Comparison of ENCODE assay signal across 23 cellular contexts in genomic region chr2:184187421-184187971, GRCh38.
DNase-seq lines count a peak whose midpoint lies in the region; ATAC-seq, FAIRE-seq and TF ChIP-seq lines count a peak whose summit lies in the region.
"Had no signal": no experiment of that assay in that cellular context is flagged by ENCODE, and none has a peak within 500 bp of the region (broad histone marks: within the 10 kb centered on the region; RNA-seq: fewer than 3 reads in every experiment).

No MANE protein-coding gene starts in this region.

- no peak for TF ChIP-seq CTCF in GM23338 (conservative IDR thresholded peaks at IDR 0.05; ENCODE audit: low read depth in 2 of 2)
- TF ChIP-seq CTCF in kidney (IDR thresholded peaks at IDR 0.05; ENCODE audit: borderline replicate concordance, extremely low read depth, insufficient read depth), result no peak
- no peak for TF ChIP-seq CTCF in upper lobe of right lung (IDR thresholded peaks at IDR 0.05)
- TF ChIP-seq CTCF in Peyer's patch (IDR thresholded peaks at IDR 0.05), result no peak

- FAIRE-seq in kidney (lab: Jason Lieb, UNC), result no peak
- FAIRE-seq: A549, D721Med, GM12878, GM12892, GM18507 had no signal

- no peak overlapping the region for H3K4me2 ChIP-seq in GM23338
- H3K4me2 ChIP-seq: A549; BLaER1 treated with 17β-estradiol and CSF1 and Interleukin-3, amounts not matched to agents 10 nM and 100 nM had no signal

- DNase-seq in GM23338 (ENCODE audit: low spot score), result no peak
- DNase-seq in kidney, result peak; percentile 55
- DNase-seq in upper lobe of right lung, result peak; percentile 39
- no peak for DNase-seq in hypothalamus (lab: John Stamatoyannopoulos, UW)
- DNase-seq in Peyer's patch, result no peak
- DNase-seq in DMS79 treated with DMSO at 0.1 percent for 48 hours (lab: John Stamatoyannopoulos, UW), result no peak
- DNase-seq: AML-193; Caco-2; Calu3; CD4-positive, alpha-beta T cell; CD8-positive, alpha-beta T cell; DND-41; GDM1 had no signal

- H4K20me1 ChIP-seq in GM23338 (replicated peaks; ENCODE audit: insufficient read depth), result no peaks in the 10 kb centered on the region
- H4K20me1 ChIP-seq: BLaER1 treated with 17β-estradiol and CSF1 and Interleukin-3, amounts not matched to agents 10 nM and 100 nM had no signal

- H3K9ac ChIP-seq in kidney (ENCODE audit: low read length in 2 of 2), result no peak overlapping the region
- H3K9ac ChIP-seq: BLaER1 treated with 17β-estradiol and CSF1 and Interleukin-3, amounts not matched to agents 10 nM and 100 nM had no signal

- H3K9me3 Mint-ChIP-seq in GM23338, result no peaks in the 10 kb centered on the region
- no peaks in the 10 kb centered on the region for H3K9me3 Mint-ChIP-seq in stimulated activated memory B cell treated with anti-CD40 and anti-IgM and Interleukin-4, amounts not matched to agents 10 μg/mL and 1 μg/mL and 100 μg/mL, for 72 hours

- intact Hi-C loops in kidney (cut with DNase I), result no loop called here
- intact Hi-C loops in upper lobe of right lung (cut with DNase I), result no loop called here

- no peaks in the 10 kb centered on the region; the same call in 1 of the 2 replicates for H3K9me2 ChIP-seq in GM23338 (ENCODE audit: insufficient read depth)

- no peak overlapping the region for H3K27ac Mint-ChIP-seq in GM23338
- no peak overlapping the region for H3K27ac Mint-ChIP-seq in stimulated activated memory B cell treated with anti-CD40 and anti-IgM and Interleukin-4, amounts not matched to agents 10 μg/mL and 1 μg/mL and 100 μg/mL, for 72 hours
- H3K27ac Mint-ChIP-seq: B cell; CD4-positive, alpha-beta T cell; CD8-positive, alpha-beta T cell had no signal

- peaks cover 0 to under 1% of the 10 kb centered on the region in 2 donors for H3K9me3 ChIP-seq in kidney (ENCODE audit: control insufficient read depth in 1 of 2, low read length in 2 of 2)
- H3K9me3 ChIP-seq in upper lobe of right lung, result no peaks in the 10 kb centered on the region
- no peaks in the 10 kb centered on the region for H3K9me3 ChIP-seq in Peyer's patch
- H3K9me3 ChIP-seq: A549; BLaER1 treated with 17β-estradiol and CSF1 and Interleukin-3, amounts not matched to agents 10 nM and 100 nM; Caco-2 had no signal

- H3K4me3 ChIP-seq in GM23338 (no peak overlapping the region), kidney (ENCODE audit: low read length in 2 of 2) (no peak overlapping the region), upper lobe of right lung (no peak overlapping the region), Peyer's patch (no peak overlapping the region)
- H3K4me3 ChIP-seq: A549; BLaER1 treated with 17β-estradiol and CSF1 and Interleukin-3, amounts not matched to agents 10 nM and 100 nM; GM12878 had no signal

- no peaks in the 10 kb centered on the region for H3F3A ChIP-seq in GM23338 (replicated peaks; ENCODE audit: low read depth)

- H3K4me1 Mint-ChIP-seq in GM23338, result no peaks in the 10 kb centered on the region
- no peaks in the 10 kb centered on the region for H3K4me1 Mint-ChIP-seq in stimulated activated memory B cell treated with anti-CD40 and anti-IgM and Interleukin-4, amounts not matched to agents 10 μg/mL and 1 μg/mL and 100 μg/mL, for 72 hours
- H3K4me1 Mint-ChIP-seq: B cell had no signal

- H3K4me1 ChIP-seq in GM23338 (ENCODE audit: insufficient read depth), result no peaks in the 10 kb centered on the region
- H3K4me1 ChIP-seq in kidney (ENCODE audit: control insufficient read depth in 1 of 2, insufficient read depth in 1 of 2, low read depth in 1 of 2, low read length in 2 of 2), result no peaks in the 10 kb centered on the region
- H3K4me1 ChIP-seq in upper lobe of right lung, result no peaks in the 10 kb centered on the region
- no peaks in the 10 kb centered on the region for H3K4me1 ChIP-seq in Peyer's patch
- H3K4me1 ChIP-seq: A549; BLaER1 treated with 17β-estradiol and CSF1 and Interleukin-3, amounts not matched to agents 10 nM and 100 nM; Caco-2 had no signal

- H2AFZ ChIP-seq in GM23338, result peak overlapping the region; percentile 28; the same call in 1 of the 2 replicates

- no peaks in the 10 kb centered on the region for H3K27me3 Mint-ChIP-seq in GM23338 (ENCODE audit: insufficient read depth, low read depth, poor library complexity)
- H3K27me3 Mint-ChIP-seq in stimulated activated memory B cell treated with anti-CD40 and anti-IgM and Interleukin-4, amounts not matched to agents 10 μg/mL and 1 μg/mL and 100 μg/mL, for 72 hours, result no peaks in the 10 kb centered on the region
- H3K27me3 Mint-ChIP-seq: B cell; CD4-positive, alpha-beta T cell had no signal

- ATAC-seq in GM23338 (no peak), upper lobe of right lung (no peak)
- peak; percentile 34 for ATAC-seq in stimulated activated memory B cell treated with anti-CD40 and anti-IgM and Interleukin-4, amounts not matched to agents 10 μg/mL and 1 μg/mL and 100 μg/mL, for 72 hours
- ATAC-seq: A549; CD8-positive, alpha-beta T cell; GM12878 had no signal

- no peak overlapping the region for H3K27ac ChIP-seq in GM23338 (ENCODE audit: low read depth)
- no peak overlapping the region for H3K27ac ChIP-seq in kidney (ENCODE audit: low read depth in 2 of 2, low read length in 2 of 2)
- H3K27ac ChIP-seq in upper lobe of right lung, result no peak overlapping the region
- no peak overlapping the region for H3K27ac ChIP-seq in Peyer's patch
- H3K27ac ChIP-seq: 22Rv1; A549; BLaER1 treated with 17β-estradiol and CSF1 and Interleukin-3, amounts not matched to agents 10 nM and 100 nM; C4-2B had no signal

- H3K36me3 ChIP-seq in GM23338 (ENCODE audit: insufficient read depth), result no peaks in the 10 kb centered on the region
- H3K36me3 ChIP-seq in kidney (ENCODE audit: control insufficient read depth in 1 of 2, insufficient read depth in 2 of 2, low read length in 2 of 2), result no peaks in the 10 kb centered on the region
- no peaks in the 10 kb centered on the region for H3K36me3 ChIP-seq in upper lobe of right lung
- H3K36me3 ChIP-seq in Peyer's patch, result no peaks in the 10 kb centered on the region
- H3K36me3 ChIP-seq: BLaER1 treated with 17β-estradiol and CSF1 and Interleukin-3, amounts not matched to agents 10 nM and 100 nM had no signal

- H3K27me3 ChIP-seq in GM23338 (ENCODE audit: insufficient read depth) (no peaks in the 10 kb centered on the region), upper lobe of right lung (no peaks in the 10 kb centered on the region), Peyer's patch (no peaks in the 10 kb centered on the region)
- H3K27me3 ChIP-seq: BLaER1 treated with 17β-estradiol and CSF1 and Interleukin-3, amounts not matched to agents 10 nM and 100 nM had no signal

- H3K79me2 ChIP-seq in GM23338 (replicated peaks; ENCODE audit: insufficient read depth), result no peaks in the 10 kb centered on the region

- no peak overlapping the region for H3K4me3 Mint-ChIP-seq in GM23338
- H3K4me3 Mint-ChIP-seq in stimulated activated memory B cell treated with anti-CD40 and anti-IgM and Interleukin-4, amounts not matched to agents 10 μg/mL and 1 μg/mL and 100 μg/mL, for 72 hours, result no peak overlapping the region
- H3K4me3 Mint-ChIP-seq: B cell; CD4-positive, alpha-beta T cell; CD8-positive, alpha-beta T cell had no signal

- H3K36me3 Mint-ChIP-seq in GM23338 (ENCODE audit: low read depth), result no peaks in the 10 kb centered on the region
- H3K36me3 Mint-ChIP-seq in stimulated activated memory B cell treated with anti-CD40 and anti-IgM and Interleukin-4, amounts not matched to agents 10 μg/mL and 1 μg/mL and 100 μg/mL, for 72 hours, result no peaks in the 10 kb centered on the region
- H3K36me3 Mint-ChIP-seq: CD8-positive, alpha-beta T cell had no signal

- TF ChIP-seq POLR2A in Peyer's patch (IDR thresholded peaks at IDR 0.05), result no peak

TF ChIP-seq in GM23338, 12 proteins besides CTCF, POLR2A, EP300 and RAD21 (continues in another document):
- no peak for TF ChIP-seq ZNF331 (CRISPR knock-in tag; IDR thresholded peaks at IDR 0.05; ENCODE audit: low read depth)

Comparison
In these comparisons a context has a peak if more than half of its experiments do, and no peak if none do; other contexts are left out.
1. DNase-seq: peak in kidney (single experiment) and upper lobe of right lung (single experiment); none in GM23338 (single experiment), hypothalamus (0 of 51), Peyer's patch (0 of 3) and DMS79 treated with DMSO at 0.1 percent for 48 hours (single experiment).